Comparison of ENCODE assay signal across 8 cellular contexts in genomic region chr9:98848450-98849149, GRCh38. TPM values are rescaled to one million over a fixed set of nuclear protein-coding genes. Genes with fewer than 3 reads are reported as not detected.
A peak's percentile ranks its signal among the peaks of the same experiment; 100 is the strongest.
DNase-seq lines count a peak whose midpoint lies in the region; ATAC-seq and TF ChIP-seq lines count a peak whose summit lies in the region.

No MANE protein-coding gene starts in this region.

- no peak overlapping the region for H3K27ac Mint-ChIP-seq in activated naive CD8-positive, alpha-beta T cell treated with anti-CD3 and anti-CD28 coated beads, Interleukin-2, amount 50 U/mL, for 24 hours
- H3K27ac Mint-ChIP-seq in progenitor cell of endocrine pancreas = peak overlapping the region; percentile 11

- no peaks in the 10 kb centered on the region for H3K36me3 ChIP-seq in heart left ventricle
- H3K36me3 ChIP-seq in upper lobe of right lung = no peaks in the 10 kb centered on the region

- peaks cover 8% of the 10 kb centered on the region for H3K4me1 Mint-ChIP-seq in activated naive CD8-positive, alpha-beta T cell treated with anti-CD3 and anti-CD28 coated beads, Interleukin-2, amount 50 U/mL, for 24 hours
- peaks cover 13% of the 10 kb centered on the region for H3K4me1 Mint-ChIP-seq in progenitor cell of endocrine pancreas (ENCODE audit: low read depth)

- peak overlapping the region in 7 of 12 donors; percentile 2 to 78 (median 40) for H3K27ac ChIP-seq in heart left ventricle
- no peak overlapping the region for H3K27ac ChIP-seq in upper lobe of right lung

- H3K36me3 Mint-ChIP-seq in activated naive CD8-positive, alpha-beta T cell treated with anti-CD3 and anti-CD28 coated beads, Interleukin-2, amount 50 U/mL, for 24 hours (ENCODE audit: low read depth) = no peaks in the 10 kb centered on the region
- no peaks in the 10 kb centered on the region for H3K36me3 Mint-ChIP-seq in progenitor cell of endocrine pancreas (ENCODE audit: insufficient read depth)

- DNase-seq in GDM1 (lab: John Stamatoyannopoulos, UW) (peak; percentile 45), HCEC 1CT (peak; percentile 74), NB4 (ENCODE audit: low read depth) (peak; percentile 84), SW 1271 (lab: John Stamatoyannopoulos, UW) (peak; percentile 67 to 79), heart left ventricle (peak; percentile 87 to 95 (median 92)), progenitor cell of endocrine pancreas (ENCODE audit: low spot score, unreplicated experiment) (peak; percentile 76), upper lobe of right lung (peak; percentile 94)
- peak; percentile 85 for DNase-seq in activated naive CD8-positive, alpha-beta T cell treated with anti-CD3 and anti-CD28 coated beads, Interleukin-2, amount 50 U/mL, for 24 hours

- intact Hi-C loops in heart left ventricle (cut with DNase I) = loop anchor here in 9 of 10 donors (1.0 to 5.0 kb wide), 8 partner anchors 150 to 294 kb away; no protein-coding TSS in a partner anchor
- intact Hi-C loops in upper lobe of right lung (cut with DNase I) = no loop called here

- 5 to 12% (median 6%) methylated on average over 16 of the region's 16 CpGs for WGBS in heart left ventricle, 4 donors

- ATAC-seq in activated naive CD8-positive, alpha-beta T cell treated with anti-CD3 and anti-CD28 coated beads, Interleukin-2, amount 50 U/mL, for 24 hours = peak; percentile 89
- ATAC-seq in heart left ventricle = peak; percentile 98 to 99 (median 98)
- ATAC-seq in upper lobe of right lung = peak; percentile 99

- H3K27me3 ChIP-seq in heart left ventricle (no peaks in the 10 kb centered on the region), upper lobe of right lung (no peaks in the 10 kb centered on the region)

- no peak for TF ChIP-seq POLR2A in NB4 (IDR thresholded peaks at IDR 0.05; ENCODE audit: extremely low read depth, insufficient read length)
- TF ChIP-seq POLR2A in heart left ventricle (IDR thresholded peaks at IDR 0.05) = no peak

- H3K4me3 ChIP-seq in NB4 (ENCODE audit: low read depth, low read length) (no peak overlapping the region), heart left ventricle (peak overlapping the region in 10 of 12 donors; percentile 13 to 62 (median 42)), upper lobe of right lung (peak overlapping the region; percentile 3)

- H3K4me3 Mint-ChIP-seq in activated naive CD8-positive, alpha-beta T cell treated with anti-CD3 and anti-CD28 coated beads, Interleukin-2, amount 50 U/mL, for 24 hours = no peak overlapping the region
- peak overlapping the region; percentile 24 for H3K4me3 Mint-ChIP-seq in progenitor cell of endocrine pancreas (ENCODE audit: low read depth)

- no peaks in the 10 kb centered on the region for H3K9me3 Mint-ChIP-seq in activated naive CD8-positive, alpha-beta T cell treated with anti-CD3 and anti-CD28 coated beads, Interleukin-2, amount 50 U/mL, for 24 hours
- H3K9me3 Mint-ChIP-seq in progenitor cell of endocrine pancreas (ENCODE audit: low read depth) = no peaks in the 10 kb centered on the region

- peak; percentile 85 for TF ChIP-seq CTCF in NB4 (IDR thresholded peaks at IDR 0.05; ENCODE audit: low read depth, low read length)
- TF ChIP-seq CTCF in heart left ventricle (IDR thresholded peaks at IDR 0.05) = peak; percentile 87 to 98 (median 93)
- peak; percentile 96 for TF ChIP-seq CTCF in progenitor cell of endocrine pancreas (IDR thresholded peaks at IDR 0.05; ENCODE audit: unreplicated experiment)
- TF ChIP-seq CTCF in upper lobe of right lung (IDR thresholded peaks at IDR 0.05) = peak; percentile 93

- no peaks in the 10 kb centered on the region for H3K27me3 Mint-ChIP-seq in activated naive CD8-positive, alpha-beta T cell treated with anti-CD3 and anti-CD28 coated beads, Interleukin-2, amount 50 U/mL, for 24 hours
- H3K27me3 Mint-ChIP-seq in progenitor cell of endocrine pancreas = no peaks in the 10 kb centered on the region

- H3K9me3 ChIP-seq in heart left ventricle = no peaks in the 10 kb centered on the region
- no peaks in the 10 kb centered on the region for H3K9me3 ChIP-seq in upper lobe of right lung

- peaks cover 0 to 9% (median 3%) of the 10 kb centered on the region in 12 donors for H3K4me1 ChIP-seq in heart left ventricle
- H3K4me1 ChIP-seq in upper lobe of right lung = no peaks in the 10 kb centered on the region

RNA-seq across cellular contexts. Expression of gene GALNT12, which starts 41.1 kb away (rescaled TPM):
- total RNA-seq in heart left ventricle = 1 to 10 TPM in 3 of 9 donors, under 1 TPM in 6; 0.25 to 4.7 (median 0.70) TPM
- under 1 TPM; 0.23 to 0.32 TPM for polyA plus RNA-seq in heart left ventricle
- 12.9 and 15.9 TPM in 2 replicates for total RNA-seq in progenitor cell of endocrine pancreas
- 28.3 TPM for total RNA-seq in upper lobe of right lung

RNA-seq across cellular contexts. Expression of gene ANKS6, which starts 52.2 kb away (rescaled TPM):
- total RNA-seq in heart left ventricle (1 to 10 TPM; 1.9 to 7.0 (median 3.7) TPM), progenitor cell of endocrine pancreas (39.7 TPM in 2 replicates), upper lobe of right lung (26.7 TPM)
- polyA plus RNA-seq in heart left ventricle = 1 to 10 TPM; 3.1 to 8.0 TPM
